In genomic region chr3:173502983-173503568, GRCh38 we compare ENCODE assay signal across 13 cellular contexts.
DNase-seq lines count a peak whose midpoint lies in the region; ATAC-seq and TF ChIP-seq lines count a peak whose summit lies in the region.
"Had no signal": no experiment of that assay in that cellular context is flagged by ENCODE, and none has a peak within 500 bp of the region (broad histone marks: within the 10 kb centered on the region; RNA-seq: fewer than 3 reads in every experiment).

No MANE protein-coding gene starts in this region.

- no peak overlapping the region for H4K5ac ChIP-seq in IMR-90 (ENCODE audit: low read depth, low read length)

- H3K9ac ChIP-seq in IMR-90 (ENCODE audit: low read depth, low read length) (no peak overlapping the region), endodermal cell (ENCODE audit: extremely low read depth, low read length, poor library complexity, severe bottlenecking) (no peak overlapping the region)

- H2BK5ac ChIP-seq in IMR-90 (ENCODE audit: low read depth, low read length, poor library complexity, severe bottlenecking): no peak overlapping the region

- no peak overlapping the region for H3K4me3 Mint-ChIP-seq in endodermal cell
- H3K4me3 Mint-ChIP-seq: CD14-positive monocyte; stimulated activated naive CD8-positive, alpha-beta T cell treated with anti-CD3 and anti-CD28 coated beads, Interleukin-15, amount 100 ng/mL, for 72 hours had no signal

- H2BK20ac ChIP-seq in IMR-90 (ENCODE audit: low read depth, low read length): no peak overlapping the region

- CTCF ChIA-PET in IMR-90 (lab: Yijun Ruan, JAX): interaction anchor here (1.1 kb wide), 1 partner anchor 10 kb away, joined by 3 read pairs; no protein-coding TSS in a partner anchor

- H4K91ac ChIP-seq in IMR-90 (ENCODE audit: insufficient read depth, low read depth, low read length): no peak overlapping the region

- in situ Hi-C loops in IMR-90 (cut with MboI; ENCODE audit: low sequenced_read_pairs): no loop called here
- in situ Hi-C loops in GM13976 (cut with MboI; ENCODE audit: low sequenced_read_pairs, unreplicated experiment): no loop called here
- in situ Hi-C loops in HAP-1 (cut with MboI; ENCODE audit: low sequenced_read_pairs): no loop called here

- H4K20me1 ChIP-seq in IMR-90 (ENCODE audit: insufficient read depth, low read length): no peaks in the 10 kb centered on the region

- no peaks in the 10 kb centered on the region for H3K79me1 ChIP-seq in IMR-90 (ENCODE audit: low read depth in 1 of 2, low read length in 2 of 2)

- H3K4me1 ChIP-seq in IMR-90 (ENCODE audit: control insufficient read depth, insufficient read depth, low read length) (no peaks in the 10 kb centered on the region), HAP-1 (no peaks in the 10 kb centered on the region), endodermal cell (ENCODE audit: control insufficient read depth, insufficient read depth, low read length) (peaks cover 3% of the 10 kb centered on the region)

- H3K4ac ChIP-seq in IMR-90 (ENCODE audit: low read depth, low read length): no peak overlapping the region

- H3K36me3 Mint-ChIP-seq in endodermal cell (ENCODE audit: low read depth): no peaks in the 10 kb centered on the region
- H3K36me3 Mint-ChIP-seq: CD14-positive monocyte had no signal

- no peak overlapping the region for H3K27ac Mint-ChIP-seq in endodermal cell
- H3K27ac Mint-ChIP-seq: CD14-positive monocyte; stimulated activated naive CD8-positive, alpha-beta T cell treated with anti-CD3 and anti-CD28 coated beads, Interleukin-15, amount 100 ng/mL, for 72 hours had no signal

- H3K27me3 ChIP-seq in IMR-90 (ENCODE audit: control insufficient read depth, insufficient read depth, low read length) (no peaks in the 10 kb centered on the region), HAP-1 (ENCODE audit: low read depth) (no peaks in the 10 kb centered on the region), endodermal cell (ENCODE audit: control insufficient read depth, insufficient read depth, low read length, poor library complexity, severe bottlenecking) (no peaks in the 10 kb centered on the region)

- H3K36me3 ChIP-seq in IMR-90 (ENCODE audit: control insufficient read depth, insufficient read depth, low read length) (no peaks in the 10 kb centered on the region), HAP-1 (replicated peaks) (no peaks in the 10 kb centered on the region), endodermal cell (ENCODE audit: control insufficient read depth, insufficient read depth, low read length) (no peaks in the 10 kb centered on the region)

- H2AFZ ChIP-seq in IMR-90 (replicated peaks; ENCODE audit: low read length, poor library complexity): no peak overlapping the region

- TF ChIP-seq CTCF in AG10803 (conservative IDR thresholded peaks at IDR 0.05; ENCODE audit: low read length) (no peak), IMR-90 (conservative IDR thresholded peaks at IDR 0.05; ENCODE audit: low read depth, low read length) (no peak), fibroblast of mammary gland (conservative IDR thresholded peaks at IDR 0.05; ENCODE audit: control insufficient read depth, insufficient read depth, low read depth, low read length) (no peak), GM13976 (IDR thresholded peaks at IDR 0.05; ENCODE audit: borderline replicate concordance, control extremely low read depth, extremely low read depth, insufficient read depth, missing control alignments) (no peak), endodermal cell (conservative IDR thresholded peaks at IDR 0.05) (no peak)

- BruUV-seq in IMR-90 (replicated peaks; lab: Mats Ljungman, UMichigan): no TSS peak

- no peak overlapping the region for H3K27ac ChIP-seq in IMR-90 (ENCODE audit: insufficient read depth, low read length)
- H3K27ac ChIP-seq in endodermal cell (ENCODE audit: low read depth, low read length): no peak overlapping the region

- no peaks in the 10 kb centered on the region for H3K27me3 Mint-ChIP-seq in endodermal cell (ENCODE audit: insufficient read depth)
- H3K27me3 Mint-ChIP-seq: stimulated activated naive CD8-positive, alpha-beta T cell treated with anti-CD3 and anti-CD28 coated beads, Interleukin-15, amount 100 ng/mL, for 72 hours had no signal

- no peak overlapping the region for H2BK15ac ChIP-seq in IMR-90 (ENCODE audit: low read depth, low read length)

- H3K56ac ChIP-seq in IMR-90 (ENCODE audit: extremely low read depth, insufficient read depth, low read length): no peak overlapping the region

- DNase-seq in AG10803 (ENCODE audit: low read depth): peak; percentile 50
- DNase-seq in IMR-90: peak; percentile 35
- peak; percentile 48 for DNase-seq in NCI-H748 (lab: John Stamatoyannopoulos, UW; ENCODE audit: unreplicated experiment)
- peak; percentile 65 for DNase-seq in fibroblast of mammary gland (ENCODE audit: low read depth)
- no peak for DNase-seq in GM13976 (ENCODE audit: low spot score)
- no peak for DNase-seq in HAP-1 (ENCODE audit: low spot score in 2 of 2)
- no peak for DNase-seq in endodermal cell
- DNase-seq: amniotic stem cell; stimulated activated CD4-positive, alpha-beta T cell treated with anti-CD3 and anti-CD28 coated beads, Interleukin-2, amount 100 ng/mL, for 24 hours; stimulated activated naive CD8-positive, alpha-beta T cell treated with anti-CD3 and anti-CD28 coated beads, Interleukin-15, amount 100 ng/mL, for 72 hours had no signal

- no peak overlapping the region for H3K18ac ChIP-seq in IMR-90 (ENCODE audit: low read depth, low read length)

- POLR2A ChIA-PET in IMR-90 (lab: Charles Lee; ENCODE audit: unreplicated experiment): no interaction called here

- H2BK120ac ChIP-seq in IMR-90 (ENCODE audit: low read depth, low read length): no peak overlapping the region

- no peak for TF ChIP-seq RAD21 in IMR-90 (IDR thresholded peaks at IDR 0.05; ENCODE audit: low read length)

- no peak overlapping the region for H2AK5ac ChIP-seq in IMR-90 (ENCODE audit: low read depth, low read length)

- no peaks in the 10 kb centered on the region for H3K9me1 ChIP-seq in IMR-90 (ENCODE audit: insufficient read depth, low read length)

- intact Hi-C loops in IMR-90 (cut with micrococcal nuclease): no loop called here

- no peak overlapping the region for H3K23ac ChIP-seq in IMR-90 (ENCODE audit: low read depth, low read length)

- no peak overlapping the region for H3K4me2 ChIP-seq in IMR-90 (ENCODE audit: low read depth, low read length)

- H3K9me3 ChIP-seq in IMR-90 (ENCODE audit: control insufficient read depth, insufficient read depth, low read length) (no peaks in the 10 kb centered on the region), HAP-1 (no peaks in the 10 kb centered on the region), endodermal cell (ENCODE audit: control insufficient read depth, low read length) (no peaks in the 10 kb centered on the region)

- H3K14ac ChIP-seq in IMR-90 (replicated peaks; ENCODE audit: low read depth, low read length): no peak overlapping the region

- no CpG with 5 or more reads among the region's 4 CpGs for WGBS in IMR-90 (ENCODE audit: extremely low coverage in 2 of 2, insufficient read length in 1 of 2), 2 experiments
- 100% methylated on average over 1 to 2 of the region's 4 CpGs for WGBS in endodermal cell (ENCODE audit: insufficient coverage in 1 of 2, insufficient read length in 1 of 2), 2 experiments

- dilution Hi-C loops in IMR-90 (cut with HindIII; ENCODE audit: low sequenced_read_pairs, unreplicated experiment): no loop called here

- ATAC-seq in IMR-90 (ENCODE audit: low read depth): no peak
- no peak for ATAC-seq in GM18520 (IDR thresholded peaks at IDR 0.05; ENCODE audit: unreplicated experiment)
- ATAC-seq: HCT116; stimulated activated naive CD8-positive, alpha-beta T cell treated with anti-CD3 and anti-CD28 coated beads, Interleukin-15, amount 100 ng/mL, for 72 hours had no signal

- H3K4me1 Mint-ChIP-seq in endodermal cell: peaks cover 11% of the 10 kb centered on the region
- H3K4me1 Mint-ChIP-seq: CD14-positive monocyte; stimulated activated naive CD8-positive, alpha-beta T cell treated with anti-CD3 and anti-CD28 coated beads, Interleukin-15, amount 100 ng/mL, for 72 hours had no signal

- no peak overlapping the region for H2AK9ac ChIP-seq in IMR-90 (replicated peaks; ENCODE audit: low read depth, low read length, poor library complexity)

- no peak overlapping the region for H3K4me3 ChIP-seq in AG10803 (ENCODE audit: low read length)
- no peak overlapping the region for H3K4me3 ChIP-seq in IMR-90 (ENCODE audit: insufficient read depth, low read depth, low read length)
- no peak overlapping the region for H3K4me3 ChIP-seq in fibroblast of mammary gland (ENCODE audit: control insufficient read depth, low read depth, low read length)
- H3K4me3 ChIP-seq in HAP-1: no peak overlapping the region
- H3K4me3 ChIP-seq in endodermal cell (ENCODE audit: low read length): no peak overlapping the region

- H4K8ac ChIP-seq in IMR-90 (ENCODE audit: low read depth in 2 of 2, low read length in 2 of 2): no peak overlapping the region

- peaks cover 10% of the 10 kb centered on the region for H3K9me3 Mint-ChIP-seq in endodermal cell

- no peak for TF ChIP-seq POLR2A in IMR-90 (IDR thresholded peaks at IDR 0.05; ENCODE audit: low read depth, low read length)

TF ChIP-seq in IMR-90, 13 proteins besides CTCF, POLR2A, EP300 and RAD21 (continues in another document):
- TF ChIP-seq SMC3 (IDR thresholded peaks at IDR 0.05; ENCODE audit: low read depth, low read length) (no peak), USF2 (IDR thresholded peaks at IDR 0.05; ENCODE audit: low read depth, low read length) (no peak), RFX5 (IDR thresholded peaks at IDR 0.05; ENCODE audit: low read depth, low read length) (no peak), CEBPB (IDR thresholded peaks at IDR 0.05; ENCODE audit: low read depth, low read length) (no peak), BHLHE40 (IDR thresholded peaks at IDR 0.05; ENCODE audit: low read depth, low read length) (no peak), CHD1 (IDR thresholded peaks at IDR 0.05; ENCODE audit: low read depth, low read length) (no peak), FOS (IDR thresholded peaks at IDR 0.05; ENCODE audit: low read depth, low read length) (no peak), NFE2L2 (IDR thresholded peaks at IDR 0.05; ENCODE audit: low read depth, low read length) (no peak), MAFK (IDR thresholded peaks at IDR 0.05; ENCODE audit: low read depth, low read length) (no peak), MXI1 (IDR thresholded peaks at IDR 0.05; ENCODE audit: borderline replicate concordance, low read depth, low read length) (no peak)

Comparison
In these comparisons a context has a peak if more than half of its experiments do, and no peak if none do; other contexts are left out.
1. DNase-seq: peak in AG10803 (single experiment), IMR-90 (single experiment), NCI-H748 (single experiment) and fibroblast of mammary gland (single experiment); none in GM13976 (single experiment), HAP-1 (0 of 2) and endodermal cell (single experiment).